ENCODE assay signal across 8 cellular contexts in genomic region chr20:50793575-50794016, GRCh38. TPM values are rescaled to one million over a fixed set of nuclear protein-coding genes. Genes with fewer than 3 reads are reported as not detected.
DNase-seq lines count a peak whose midpoint lies in the region; TF ChIP-seq lines count a peak whose summit lies in the region.
"Not testable (repeated sequence)": the region's sequence is repeated elsewhere in the genome, so short reads cannot be mapped to it uniquely, and the experiment has no call there.

No MANE protein-coding gene starts in this region.

- not testable (repeated sequence) for H3K4me3 ChIP-seq in GM12864 (ENCODE audit: low read depth, low read length); kidney epithelial cell (ENCODE audit: low read depth, low read length); spleen

- not testable (repeated sequence) for TF ChIP-seq POLR2A in spleen (IDR thresholded peaks at IDR 0.05)

- H3K27me3 ChIP-seq in kidney epithelial cell (ENCODE audit: control insufficient read depth, insufficient read depth, low read length); spleen (replicated peaks in 1 of 7): not testable (repeated sequence)

- H3K9me3 Mint-ChIP-seq in T-helper 1 cell treated with Interleukin-12 subunit alpha and Interleukin-12 subunit beta and Interleukin-4 antibody, amounts not matched to agents 30 μg/mL and 1 μg/mL, for 36 hours; chondrocyte (ENCODE audit: low read depth): not testable (repeated sequence)

- 57 to 61% (median 59%) methylated on average over 13 of the region's 13 CpGs for WGBS in spleen, 5 donors

- TF ChIP-seq CTCF in GM12864 (IDR thresholded peaks at IDR 0.05; ENCODE audit: low read depth, low read length, missing control alignments) (peak; percentile 44), chondrocyte (IDR thresholded peaks at IDR 0.05) (peak; percentile 75), kidney epithelial cell (IDR thresholded peaks at IDR 0.05; ENCODE audit: insufficient read depth, low read length, poor library complexity, severe bottlenecking) (peak; percentile 44), spleen (IDR thresholded peaks at IDR 0.05 in 8 of 11, conservative IDR thresholded peaks at IDR 0.05 in 3 of 11) (peak in 7 of 11 experiments; percentile 9 to 39 (median 35))

- peak overlapping the region in 2 of 8 donors; percentile 1 to 88 for H3K27ac ChIP-seq in spleen

- H3K27ac Mint-ChIP-seq in T-helper 1 cell treated with Interleukin-12 subunit alpha and Interleukin-12 subunit beta and Interleukin-4 antibody, amounts not matched to agents 30 μg/mL and 1 μg/mL, for 36 hours = peak overlapping the region; percentile 41
- not testable (repeated sequence) for H3K27ac Mint-ChIP-seq in chondrocyte (ENCODE audit: unreplicated experiment)

- H3K4me1 ChIP-seq in spleen = peaks cover 12 to 69% (median 36%) of the 10 kb centered on the region in 6 donors

- in situ Hi-C loops in ACHN (cut with HindIII; ENCODE audit: low pct_ligation_motif_present, low pct_unique_long_range_greater_than_20kb, low sequenced_read_pairs) = not testable (repeated sequence)

- H3K4me1 Mint-ChIP-seq in T-helper 1 cell treated with Interleukin-12 subunit alpha and Interleukin-12 subunit beta and Interleukin-4 antibody, amounts not matched to agents 30 μg/mL and 1 μg/mL, for 36 hours (ENCODE audit: low read depth) = peaks cover 10% of the 10 kb centered on the region
- H3K4me1 Mint-ChIP-seq in chondrocyte (ENCODE audit: low read depth) = peaks cover 25% of the 10 kb centered on the region

- H3K27me3 Mint-ChIP-seq in T-helper 1 cell treated with Interleukin-12 subunit alpha and Interleukin-12 subunit beta and Interleukin-4 antibody, amounts not matched to agents 30 μg/mL and 1 μg/mL, for 36 hours (ENCODE audit: low read depth); chondrocyte (ENCODE audit: low read depth): not testable (repeated sequence)

- DNase-seq in ACHN (peak; percentile 44), NCI-H146 (lab: John Stamatoyannopoulos, UW) (peak; percentile 29), spleen (peak; percentile 78)
- DNase-seq in GM12864 (ENCODE audit: low read depth); chondrocyte (ENCODE audit: low spot score); kidney epithelial cell (ENCODE audit: low read depth): not testable (repeated sequence)
- DNase-seq in activated T-cell treated with anti-CD3 and anti-CD28 coated beads, Interleukin-2, amount 50 U/mL, for 48 hours = peak; percentile 70 to 72

- H3K36me3 ChIP-seq in kidney epithelial cell (ENCODE audit: control insufficient read depth, insufficient read depth, low read length); spleen: not testable (repeated sequence)

- H3K4me3 Mint-ChIP-seq in T-helper 1 cell treated with Interleukin-12 subunit alpha and Interleukin-12 subunit beta and Interleukin-4 antibody, amounts not matched to agents 30 μg/mL and 1 μg/mL, for 36 hours = peak overlapping the region; percentile 62
- not testable (repeated sequence) for H3K4me3 Mint-ChIP-seq in chondrocyte (ENCODE audit: unreplicated experiment)

- intact Hi-C loops in spleen (cut with DNase I; ENCODE audit: low total_unique reads) = loop anchor here (5.0 to 10.0 kb wide), 2 partner anchors 134 to 511 kb away; no protein-coding TSS in a partner anchor

- H3K36me3 Mint-ChIP-seq in T-helper 1 cell treated with Interleukin-12 subunit alpha and Interleukin-12 subunit beta and Interleukin-4 antibody, amounts not matched to agents 30 μg/mL and 1 μg/mL, for 36 hours (ENCODE audit: low read depth); chondrocyte (ENCODE audit: low read depth): not testable (repeated sequence)

- not testable (repeated sequence) for H3K9me3 ChIP-seq in spleen

RNA-seq across cellular contexts. Expression of gene BCAS4, which starts 1.3 kb away (rescaled TPM):
- total RNA-seq in chondrocyte = 6.7 to 7.6 TPM (median 7.4 TPM) in 3 replicates
- total RNA-seq in kidney epithelial cell = 24.7 and 28.0 TPM in 2 replicates
- 10 to 100 TPM; 11.8 to 20.9 (median 19.2) TPM for total RNA-seq in spleen
- polyA plus RNA-seq in spleen = 10 to 100 TPM; 24.5 to 33.3 (median 29.7) TPM
